In the genomic region with DNA sequence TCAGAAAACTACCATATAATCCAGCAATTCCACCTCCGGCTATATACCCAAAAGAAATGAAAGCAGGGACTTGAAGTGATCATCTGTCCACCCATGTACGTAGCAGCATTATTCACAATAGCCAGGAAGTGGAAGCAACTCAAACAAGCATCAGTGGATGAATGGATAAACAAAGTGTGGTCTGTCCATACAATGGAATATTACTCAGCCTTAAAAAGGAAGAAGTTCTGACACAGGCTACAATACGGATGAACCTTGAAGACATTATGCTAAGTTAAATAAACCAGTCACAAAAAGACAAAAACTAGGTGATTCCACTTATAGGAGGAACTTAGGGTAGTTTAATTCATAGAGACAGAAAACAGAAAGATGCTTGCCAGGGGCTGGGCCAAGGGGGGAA, we compare ENCODE assay signal across 23 cellular contexts.
DNase-seq lines count a peak whose midpoint lies in the region; ATAC-seq, FAIRE-seq and TF ChIP-seq lines count a peak whose summit lies in the region.
"Had no signal": no experiment of that assay in that cellular context is flagged by ENCODE, and none has a peak within 500 bp of the region (broad histone marks: within the 10 kb centered on the region; RNA-seq: fewer than 3 reads in every experiment).

No MANE protein-coding gene starts in this region.

- no peak overlapping the region for H2AFZ ChIP-seq in Loucy (ENCODE audit: low read length)
- no peak overlapping the region for H2AFZ ChIP-seq in K562 (ENCODE audit: low read depth, low read length)

- H3K27me3 Mint-ChIP-seq in Caco-2 (ENCODE audit: insufficient read depth, unreplicated experiment) = no peaks in the 10 kb centered on the region

- intact Hi-C loops in Caco-2 (cut with micrococcal nuclease; ENCODE audit: unreplicated experiment) (no loop called here), K562 (cut with micrococcal nuclease) (no loop called here)

- ATAC-seq in K562 = no peak

- H3K4me3 Mint-ChIP-seq in Caco-2 (ENCODE audit: unreplicated experiment) = no peak overlapping the region
- H3K4me3 Mint-ChIP-seq: CD4-positive, alpha-beta T cell; CD8-positive, alpha-beta memory T cell had no signal

- no peaks in the 10 kb centered on the region for H3K9me3 ChIP-seq in BLaER1
- no peaks in the 10 kb centered on the region for H3K9me3 ChIP-seq in Caco-2
- H3K9me3 ChIP-seq in Loucy (ENCODE audit: insufficient read depth, low read depth, low read length) = no peaks in the 10 kb centered on the region
- H3K9me3 ChIP-seq in K562 (replicated peaks; ENCODE audit: control insufficient read depth, insufficient read depth, low read depth, low read length) = no peaks in the 10 kb centered on the region
- H3K9me3 ChIP-seq in effector memory CD4-positive, alpha-beta T cell (ENCODE audit: control insufficient read depth, low read length) = no peaks in the 10 kb centered on the region
- H3K9me3 ChIP-seq: BE2C; BLaER1 treated with 17β-estradiol and CSF1 and Interleukin-3, amounts not matched to agents 10 nM and 100 nM had no signal

- CTCF ChIA-PET in Caco-2 (lab: Charles Lee) (no interaction called here), K562 (lab: Yijun Ruan, JAX; ENCODE audit: low intra/inter-chr PET ratio) (no interaction called here)

- peaks cover 6% of the 10 kb centered on the region for H3K4me1 Mint-ChIP-seq in Caco-2 (ENCODE audit: low read depth, unreplicated experiment)

- H3K27ac ChIP-seq in BLaER1 (no peak overlapping the region), K562 (ENCODE audit: extremely low read depth, low read depth, low read length) (no peak overlapping the region)
- no peak overlapping the region for H3K27ac ChIP-seq in effector memory CD4-positive, alpha-beta T cell (ENCODE audit: insufficient read depth, low read length, poor library complexity, severe bottlenecking)
- H3K27ac ChIP-seq: C4-2B had no signal

- H3K4me1 ChIP-seq in BLaER1 (peaks cover 56% of the 10 kb centered on the region), Caco-2 (no peaks in the 10 kb centered on the region), Loucy (ENCODE audit: insufficient read depth, low read length, poor library complexity, severe bottlenecking) (peaks cover 71% of the 10 kb centered on the region), K562 (replicated peaks in 1 of 2; ENCODE audit: control insufficient read depth in 2 of 2, insufficient read depth in 2 of 2, low read length in 2 of 2) (no peaks in the 10 kb centered on the region)
- no peaks in the 10 kb centered on the region for H3K4me1 ChIP-seq in effector memory CD4-positive, alpha-beta T cell (ENCODE audit: control insufficient read depth, insufficient read depth, low read length, poor library complexity, severe bottlenecking)

- H3K4me2 ChIP-seq in BLaER1 (peak overlapping the region; percentile 94; the same call in 1 of the 2 replicates), Loucy (ENCODE audit: low read depth, low read length, poor library complexity, severe bottlenecking) (peak overlapping the region; percentile 54), K562 (ENCODE audit: insufficient read depth, low read length) (no peak overlapping the region)

- H4K20me1 ChIP-seq in BLaER1 (no peaks in the 10 kb centered on the region), Loucy (ENCODE audit: insufficient read depth, low read length, poor library complexity, severe bottlenecking) (peaks cover 3% of the 10 kb centered on the region), K562 (replicated peaks; ENCODE audit: control insufficient read depth, insufficient read depth, low read length) (no peaks in the 10 kb centered on the region)
- H4K20me1 ChIP-seq: BLaER1 treated with 17β-estradiol and CSF1 and Interleukin-3, amounts not matched to agents 10 nM and 100 nM had no signal

- no peaks in the 10 kb centered on the region for H3K9me1 ChIP-seq in K562 (ENCODE audit: control insufficient read depth, insufficient read depth, low read length)

- peaks cover 80% of the 10 kb centered on the region for H3K36me3 Mint-ChIP-seq in Caco-2 (ENCODE audit: insufficient read depth, unreplicated experiment)

- TF ChIP-seq EP300 in K562 (IDR thresholded peaks at IDR 0.05; ENCODE audit: low read length) = no peak

- no peak overlapping the region for H3K4me3 ChIP-seq in BLaER1
- H3K4me3 ChIP-seq in Caco-2 (ENCODE audit: low read depth, low read length) = no peak overlapping the region
- H3K4me3 ChIP-seq in Loucy (ENCODE audit: low read length, poor library complexity, severe bottlenecking) = no peak overlapping the region
- H3K4me3 ChIP-seq in K562 = no peak overlapping the region
- H3K4me3 ChIP-seq in effector memory CD4-positive, alpha-beta T cell (ENCODE audit: insufficient read depth, low read depth, low read length, poor library complexity, severe bottlenecking) = no peak overlapping the region
- H3K4me3 ChIP-seq: BLaER1 treated with 17β-estradiol and CSF1 and Interleukin-3, amounts not matched to agents 10 nM and 100 nM had no signal

- in situ Hi-C loops in K562 (cut with MboI) = no loop called here

- TF ChIP-seq CTCF in Caco-2 (IDR thresholded peaks at IDR 0.05; ENCODE audit: insufficient read depth in 1 of 2, low read depth in 1 of 2, low read length in 1 of 2, severe bottlenecking in 1 of 2, unreplicated experiment in 1 of 2) (no peak), Loucy (conservative IDR thresholded peaks at IDR 0.05; ENCODE audit: low read length) (no peak), K562 (IDR thresholded peaks at IDR 0.05 in 2 of 3, conservative IDR thresholded peaks at IDR 0.05 in 1 of 3; ENCODE audit: insufficient read depth in 2 of 3, low read depth in 1 of 3, low read length in 3 of 3) (no peak)

- peak overlapping the region; percentile 6 for H3K27ac Mint-ChIP-seq in Caco-2 (ENCODE audit: unreplicated experiment)
- H3K27ac Mint-ChIP-seq: CD4-positive, alpha-beta T cell; CD8-positive, alpha-beta memory T cell had no signal

- FAIRE-seq in K562 (lab: Jason Lieb, UNC) = no peak
- FAIRE-seq: A204.1, D721Med, G401.6, GM12891, GM19239 had no signal

- no peaks in the 10 kb centered on the region for H3K27me3 ChIP-seq in BLaER1
- H3K27me3 ChIP-seq in Caco-2 (replicated peaks; ENCODE audit: control insufficient read depth, insufficient read depth, low read length) = no peaks in the 10 kb centered on the region
- H3K27me3 ChIP-seq in Loucy (ENCODE audit: insufficient read depth, low read length, poor library complexity, severe bottlenecking) = no peaks in the 10 kb centered on the region
- H3K27me3 ChIP-seq in K562 (ENCODE audit: control insufficient read depth in 2 of 2, insufficient read depth in 2 of 2, low read length in 2 of 2) = peaks cover 47 to 67% of the 10 kb centered on the region in 2 experiments
- H3K27me3 ChIP-seq in effector memory CD4-positive, alpha-beta T cell (replicated peaks; ENCODE audit: control insufficient read depth, insufficient read depth, low read length, poor library complexity, severe bottlenecking) = no peaks in the 10 kb centered on the region
- H3K27me3 ChIP-seq: BE2C; BLaER1 treated with 17β-estradiol and CSF1 and Interleukin-3, amounts not matched to agents 10 nM and 100 nM had no signal

- no peak overlapping the region for H3K9ac ChIP-seq in BLaER1
- no peak overlapping the region for H3K9ac ChIP-seq in Loucy (ENCODE audit: low read depth, low read length, poor library complexity, severe bottlenecking)
- no peak overlapping the region for H3K9ac ChIP-seq in K562 (ENCODE audit: insufficient read depth in 1 of 2, low read depth in 2 of 2, low read length in 2 of 2)
- H3K9ac ChIP-seq: BLaER1 treated with 17β-estradiol and CSF1 and Interleukin-3, amounts not matched to agents 10 nM and 100 nM had no signal

- no peaks in the 10 kb centered on the region for H3K9me3 Mint-ChIP-seq in Caco-2 (ENCODE audit: unreplicated experiment)
- H3K9me3 Mint-ChIP-seq: CD4-positive, alpha-beta T cell; CD8-positive, alpha-beta memory T cell had no signal

- H3K79me2 ChIP-seq in Loucy (ENCODE audit: insufficient read depth, low read length) (peaks cover 90% of the 10 kb centered on the region), K562 (ENCODE audit: control insufficient read depth, insufficient read depth, low read length) (no peaks in the 10 kb centered on the region)

- H3F3A ChIP-seq in Loucy (ENCODE audit: low read depth) = no peaks in the 10 kb centered on the region

- peaks cover 26% of the 10 kb centered on the region; the same call in 1 of the 2 replicates for H3K36me3 ChIP-seq in BLaER1
- H3K36me3 ChIP-seq in Caco-2 (ENCODE audit: control insufficient read depth, insufficient read depth, low read length) = peaks cover 9% of the 10 kb centered on the region
- peaks cover 23% of the 10 kb centered on the region; the same call in 1 of the 2 replicates for H3K36me3 ChIP-seq in Loucy (ENCODE audit: insufficient read depth, low read length)
- no peaks in the 10 kb centered on the region for H3K36me3 ChIP-seq in K562 (ENCODE audit: control insufficient read depth, insufficient read depth, low read length)
- no peaks in the 10 kb centered on the region for H3K36me3 ChIP-seq in effector memory CD4-positive, alpha-beta T cell (ENCODE audit: control insufficient read depth, insufficient read depth, low read length)
- H3K36me3 ChIP-seq: BE2C had no signal

- TF ChIP-seq RAD21 in K562 (CRISPR knock-in tag; conservative IDR thresholded peaks at IDR 0.05 in 1 of 2, IDR thresholded peaks at IDR 0.05 in 1 of 2) = no peak

- DNase-seq in Caco-2 (no peak), K562 (ENCODE audit: extremely low read depth in 1 of 4, low spot score in 3 of 4) (no peak), HuH-7.5 (ENCODE audit: low spot score) (no peak), NCI-H1092 (lab: John Stamatoyannopoulos, UW) (no peak)
- DNase-seq in effector memory CD4-positive, alpha-beta T cell = no peak
- DNase-seq: 8988T; ACHN; BE2C; Calu3; CD4-positive, alpha-beta T cell; CD8-positive, alpha-beta memory T cell; COR-L47; DMS79 treated with DMSO at 0.1 percent for 48 hours; GF-D8 had no signal

- TF ChIP-seq POLR2A in K562 (conservative IDR thresholded peaks at IDR 0.05) = no peak

- WGBS in K562 (ENCODE audit: insufficient coverage, low coverage, missing lambda C conversion rate) = 6% methylated on average over 3 of the region's 3 CpGs

- no peaks in the 10 kb centered on the region for H3K9me2 ChIP-seq in Loucy (replicated peaks; ENCODE audit: low read depth, low read length)

- POLR2A ChIA-PET in Caco-2 (lab: Charles Lee) (no interaction called here), K562 (lab: Yijun Ruan, JAX) (no interaction called here)

- BruUV-seq in Caco-2 (replicated peaks; lab: Mats Ljungman, UMichigan) (no TSS peak), K562 (replicated peaks; lab: Mats Ljungman, UMichigan) (no TSS peak)

TF ChIP-seq in K562, 482 proteins besides CTCF, POLR2A, EP300 and RAD21:
- TF ChIP-seq SMARCC2 (IDR thresholded peaks at IDR 0.05; ENCODE audit: low read depth) = no peak
- TF ChIP-seq ZNF146 (CRISPR knock-in tag; IDR thresholded peaks at IDR 0.05; ENCODE audit: unreplicated experiment) = peak; percentile 18
